30 cellular contexts compared by ENCODE assay signal in genomic region chrX:133819546-133819945, GRCh38.
"Had no signal": no experiment of that assay in that cellular context is flagged by ENCODE, and none has a peak within 500 bp of the region (broad histone marks: within the 10 kb centered on the region; RNA-seq: fewer than 3 reads in every experiment).

No MANE protein-coding gene starts in this region.

- H3K4me3 ChIP-seq: adrenal gland, breast epithelium, cardiac muscle cell, coronary artery, dorsolateral prefrontal cortex had no signal

- H3K27me3 ChIP-seq: cardiac muscle cell had no signal

- H3K4me1 ChIP-seq: adrenal gland, breast epithelium had no signal

- H3K9me3 ChIP-seq: adrenal gland, breast epithelium had no signal

- H3K36me3 ChIP-seq: adrenal gland, breast epithelium, cardiac muscle cell had no signal

- ATAC-seq: activated CD4-positive, alpha-beta T cell treated with anti-CD3 and anti-CD28 coated beads for 36 hours; activated CD8-positive, alpha-beta memory T cell treated with anti-CD3 and anti-CD28 coated beads, Interleukin-2, amount 10 ng/mL, durations not matched to agents 7 days and 5 days; activated CD8-positive, alpha-beta T cell treated with anti-CD3 and anti-CD28 coated beads, Interleukin-2, amount 10 ng/mL, durations not matched to agents 7 days and 5 days; activated naive CD8-positive, alpha-beta T cell treated with anti-CD3 and anti-CD28 coated beads, Interleukin-2, amount 50 U/mL, for 24 hours; esophagus mucosa had no signal

- H3K27ac ChIP-seq: adrenal gland, breast epithelium, cardiac muscle cell, coronary artery, dorsolateral prefrontal cortex had no signal

- DNase-seq: activated CD4-positive, alpha-beta memory T cell treated with anti-CD3 and anti-CD28 coated beads for 36 hours; activated CD4-positive, alpha-beta T cell treated with anti-CD3 and anti-CD28 coated beads for 36 hours; activated CD4-positive, alpha-beta T cell treated with anti-CD3 and anti-CD28 coated beads, Interleukin-2, amount 10 ng/mL, durations not matched to agents 24 days and 14 days; activated CD4-positive, CD25-positive, alpha-beta regulatory T cell; activated CD4-positive, CD25-positive, alpha-beta regulatory T cell treated with anti-CD3 and anti-CD28 coated beads, Interleukin-2, amount 50 U/mL, for 72 hours; activated CD8-positive, alpha-beta memory T cell treated with anti-CD3 and anti-CD28 coated beads, Interleukin-2, amount 10 ng/mL, durations not matched to agents 7 days and 5 days; activated CD8-positive, alpha-beta memory T cell treated with anti-CD3 and anti-CD28 coated beads, Interleukin-2, amount 50 U/mL, for 4 hours; activated CD8-positive, alpha-beta T cell treated with anti-CD3 and anti-CD28 coated beads, Interleukin-2, amount 10 ng/mL, durations not matched to agents 7 days and 5 days; activated effector memory CD4-positive, alpha-beta T cell treated with anti-CD3 and anti-CD28 coated beads, Interleukin-2, amount 50 U/mL, for 16 hours; activated naive CD4-positive, alpha-beta T cell treated with anti-CD3 and anti-CD28 coated beads for 36 hours; activated naive CD8-positive, alpha-beta T cell treated with anti-CD3 and anti-CD28 coated beads for 36 hours; activated naive CD8-positive, alpha-beta T cell treated with anti-CD3 and anti-CD28 coated beads, Interleukin-2, amount 50 U/mL, for 24 hours; activated T-cell treated with anti-CD3 and anti-CD28 coated beads, Interleukin-2, amount 50 U/mL, for 1 hour; activated T-cell treated with anti-CD3 and anti-CD28 coated beads, Interleukin-2, amount 50 U/mL, for 48 hours; adrenal gland; amygdala; aorta; central memory CD4-positive, alpha-beta T cell; cerebellar nuclear complex; dorsolateral prefrontal cortex; effector memory CD4-positive, alpha-beta T cell; endodermal cell; foreskin fibroblast; head of caudate nucleus; T-helper 2 cell had no signal

- FAIRE-seq: frontal cortex had no signal
